ENCODE assay signal across 1 cellular context in genomic region chr12:51910168-51910567, GRCh38.
TF ChIP-seq lines count a peak whose summit lies in the region.

No MANE protein-coding gene starts in this region.

TF ChIP-seq in GM23338, 12 proteins besides CTCF, POLR2A, EP300 and RAD21 (continued from another document):
- no peak for TF ChIP-seq ZNF462 (CRISPR knock-in tag; IDR thresholded peaks at IDR 0.05)
TF ChIP-seq in GM23338: peak in this region for 1.
